9 cellular contexts compared by ENCODE assay signal in genomic region chr1:155379180-155379876, GRCh38. TPM values are rescaled to one million over a fixed set of nuclear protein-coding genes. Genes with fewer than 3 reads are reported as not detected.
DNase-seq lines count a peak whose midpoint lies in the region; ATAC-seq and TF ChIP-seq lines count a peak whose summit lies in the region.
"Had no signal": no experiment of that assay in that cellular context is flagged by ENCODE, and none has a peak within 500 bp of the region (broad histone marks: within the 10 kb centered on the region; RNA-seq: fewer than 3 reads in every experiment).

No MANE protein-coding gene starts in this region.

- no peaks in the 10 kb centered on the region for H3K27me3 ChIP-seq in foreskin keratinocyte

- peak; percentile 8 for DNase-seq in NOMO-1 treated with DMSO at 0.1 percent for 48 hours (lab: John Stamatoyannopoulos, UW; ENCODE audit: unreplicated experiment)
- DNase-seq in NOMO-1 (lab: John Stamatoyannopoulos, UW; ENCODE audit: unreplicated experiment in 2 of 2), result no peak
- DNase-seq in inferior parietal cortex (ENCODE audit: extremely low spot score), result peak; percentile 22
- DNase-seq in type B pancreatic cell (ENCODE audit: extremely low spot score, unreplicated experiment), result no peak
- DNase-seq in natural killer cell treated with Interleukin-12 subunit alpha and Interleukin-12 subunit beta and Interleukin-15 and Interleukin-18, amount 100 ng/mL, for 72 hours (ENCODE audit: low spot score), result no peak
- DNase-seq in H4 (ENCODE audit: low spot score), result no peak
- DNase-seq in foreskin keratinocyte, result no peak
- DNase-seq: MV-4-11 had no signal

- H3K4me3 Mint-ChIP-seq in brain (peak overlapping the region in 2 of 5 experiments; percentile 23 to 64), type B pancreatic cell (peak overlapping the region; percentile 7)
- no peak overlapping the region for H3K4me3 Mint-ChIP-seq in natural killer cell treated with Interleukin-12 subunit alpha and Interleukin-12 subunit beta and Interleukin-15 and Interleukin-18, amount 100 ng/mL, for 72 hours

- H3K27ac ChIP-seq in foreskin keratinocyte, result no peak overlapping the region

- H3K36me3 Mint-ChIP-seq in brain (peaks cover 76% of the 10 kb centered on the region), type B pancreatic cell (peaks cover 14% of the 10 kb centered on the region)
- H3K36me3 Mint-ChIP-seq in natural killer cell treated with Interleukin-12 subunit alpha and Interleukin-12 subunit beta and Interleukin-15 and Interleukin-18, amount 100 ng/mL, for 72 hours, result peaks cover 10% of the 10 kb centered on the region

- H3K27me3 Mint-ChIP-seq in brain (no peaks in the 10 kb centered on the region), type B pancreatic cell (no peaks in the 10 kb centered on the region)
- H3K27me3 Mint-ChIP-seq in natural killer cell treated with Interleukin-12 subunit alpha and Interleukin-12 subunit beta and Interleukin-15 and Interleukin-18, amount 100 ng/mL, for 72 hours, result no peaks in the 10 kb centered on the region

- peaks cover 19% of the 10 kb centered on the region for H3K4me1 Mint-ChIP-seq in brain
- H3K4me1 Mint-ChIP-seq in type B pancreatic cell (ENCODE audit: unreplicated experiment), result no peaks in the 10 kb centered on the region
- peaks cover 0 to 6% of the 10 kb centered on the region in 2 donors for H3K4me1 Mint-ChIP-seq in natural killer cell treated with Interleukin-12 subunit alpha and Interleukin-12 subunit beta and Interleukin-15 and Interleukin-18, amount 100 ng/mL, for 72 hours (ENCODE audit: low read depth in 2 of 2)

- H3K9me3 Mint-ChIP-seq in brain (no peaks in the 10 kb centered on the region), type B pancreatic cell (no peaks in the 10 kb centered on the region)
- H3K9me3 Mint-ChIP-seq in natural killer cell treated with Interleukin-12 subunit alpha and Interleukin-12 subunit beta and Interleukin-15 and Interleukin-18, amount 100 ng/mL, for 72 hours, result no peaks in the 10 kb centered on the region

- no peaks in the 10 kb centered on the region for H3K4me1 ChIP-seq in foreskin keratinocyte

- H3K27ac Mint-ChIP-seq in brain (peak overlapping the region in 4 of 5 experiments; percentile 8 to 83 (median 56)), type B pancreatic cell (peak overlapping the region; percentile 66)
- H3K27ac Mint-ChIP-seq in natural killer cell treated with Interleukin-12 subunit alpha and Interleukin-12 subunit beta and Interleukin-15 and Interleukin-18, amount 100 ng/mL, for 72 hours, result no peak overlapping the region

- TF ChIP-seq CTCF in brain (conservative IDR thresholded peaks at IDR 0.05) (no peak), type B pancreatic cell (conservative IDR thresholded peaks at IDR 0.05) (no peak), foreskin keratinocyte (conservative IDR thresholded peaks at IDR 0.05) (no peak)

- no peak for ATAC-seq in natural killer cell treated with Interleukin-12 subunit alpha and Interleukin-12 subunit beta and Interleukin-15 and Interleukin-18, amount 100 ng/mL, for 72 hours
- no peak for ATAC-seq in foreskin keratinocyte

RNA-seq across cellular contexts. Expression of gene RUSC1, which starts 58.6 kb away (rescaled TPM):
- polyA plus RNA-seq in brain (ENCODE audit: insufficient read depth, low read depth, low replicate concordance) (80.5 TPM), foreskin keratinocyte (57.2 and 59.7 TPM in 2 replicates)
- total RNA-seq in type B pancreatic cell (ENCODE audit: low replicate concordance) (30.3 and 39.1 TPM in 2 replicates), foreskin keratinocyte (38.1 TPM in 2 replicates)
- 10 to 100 TPM; 26.2 to 40.1 TPM for total RNA-seq in natural killer cell treated with Interleukin-12 subunit alpha and Interleukin-12 subunit beta and Interleukin-15 and Interleukin-18, amount 100 ng/mL, for 72 hours
- 27.5 and 33.8 TPM in 2 replicates for total RNA-seq in H4 (2014; rRNA removed; shearing (Covaris generic))

Comparison
In these comparisons a context has a peak if more than half of its experiments do, and no peak if none do; other contexts are left out.
1. DNase-seq: peak in NOMO-1 treated with DMSO at 0.1 percent for 48 hours (single experiment) and inferior parietal cortex (single experiment); none in NOMO-1 (0 of 2), type B pancreatic cell (single experiment), natural killer cell treated with Interleukin-12 subunit alpha and Interleukin-12 subunit beta and Interleukin-15 and Interleukin-18, amount 100 ng/mL, for 72 hours (single experiment), H4 (single experiment) and foreskin keratinocyte (0 of 2).
2. H3K27ac Mint-ChIP-seq: peak in brain (4 of 5) and type B pancreatic cell (single experiment); none in natural killer cell treated with Interleukin-12 subunit alpha and Interleukin-12 subunit beta and Interleukin-15 and Interleukin-18, amount 100 ng/mL, for 72 hours (0 of 2).